25 cellular contexts compared by ENCODE assay signal in genomic region chr14:56902413-56902812, GRCh38.
"Had no signal": no experiment of that assay in that cellular context is flagged by ENCODE, and none has a peak within 500 bp of the region (broad histone marks: within the 10 kb centered on the region; RNA-seq: fewer than 3 reads in every experiment).

No MANE protein-coding gene starts in this region.

- H3K4me1 ChIP-seq: gastroesophageal sphincter, left ventricle myocardium inferior, parathyroid adenoma, thyroid gland had no signal

- ATAC-seq: activated CD4-positive, alpha-beta T cell treated with anti-CD3 and anti-CD28 coated beads for 36 hours; gastroesophageal sphincter; naive thymus-derived CD8-positive, alpha-beta T cell; right cardiac atrium had no signal

- H3K4me3 ChIP-seq: coronary artery, gastroesophageal sphincter, left ventricle myocardium inferior, thyroid gland had no signal

- DNase-seq: activated B cell treated with CpG ODN at 0.5 μM for 24 hours; activated CD4-positive, alpha-beta T cell treated with anti-CD3 and anti-CD28 coated beads for 36 hours; activated CD4-positive, alpha-beta T cell treated with anti-CD3 and anti-CD28 coated beads, Interleukin-2, amount 50 U/mL, for 4 hours; activated CD8-positive, alpha-beta memory T cell treated with anti-CD3 and anti-CD28 coated beads for 24 hours; activated CD8-positive, alpha-beta memory T cell treated with anti-CD3 and anti-CD28 coated beads, Interleukin-2, amount 50 U/mL, for 4 hours; activated naive CD4-positive, alpha-beta T cell treated with anti-CD3 and anti-CD28 coated beads for 36 hours; activated naive CD8-positive, alpha-beta T cell treated with anti-CD3 and anti-CD28 coated beads, Interleukin-2, amount 10 ng/mL, durations not matched to agents 7 days and 5 days; activated T-cell treated with anti-CD3 and anti-CD28 coated beads, Interleukin-2, amount 50 U/mL, for 24 hours; amniotic stem cell; cerebellar nuclear complex; head of caudate nucleus; left ventricle myocardium inferior; naive thymus-derived CD8-positive, alpha-beta T cell; right cardiac atrium; stimulated activated CD4-positive, alpha-beta T cell treated with anti-CD3 and anti-CD28 coated beads, Interleukin-1b, Interleukin-23, amount 100 ng/mL, for 48 hours; substantia nigra; T-helper 1 cell; T-helper 9 cell; thyroid gland had no signal

- H3K9me3 Mint-ChIP-seq: activated B cell treated with CpG ODN at 0.5 μM for 24 hours; activated naive CD4-positive, alpha-beta T cell treated with anti-CD3 and anti-CD28 coated beads for 36 hours; activated T-helper 2 cell treated with anti-CD3 and anti-CD28 coated beads, Interferon-gamma antibody, Interleukin-2, Interleukin-4, amounts not matched to agents 10 μg/mL and 5 μg/mL and 100 μg/mL, durations not matched to agents 14 hours and 24 hours and 36 hours; stimulated activated naive CD8-positive, alpha-beta T cell treated with anti-CD3 and anti-CD28 coated beads, Interleukin-15, Interleukin-2, amounts not matched to agents 100 ng/mL and 50 ng/mL, for 24 hours had no signal

- H3K27ac Mint-ChIP-seq: activated B cell treated with CpG ODN at 0.5 μM for 24 hours; activated CD4-positive, alpha-beta T cell treated with anti-CD3 and anti-CD28 coated beads for 36 hours; activated naive CD4-positive, alpha-beta T cell treated with anti-CD3 and anti-CD28 coated beads for 36 hours; activated naive CD8-positive, alpha-beta T cell treated with anti-CD3 and anti-CD28 coated beads, Interleukin-2, amount 10 ng/mL, durations not matched to agents 7 days and 5 days; activated T-cell treated with anti-CD3 and anti-CD28 coated beads, Interleukin-2, amount 50 U/mL, for 24 hours; activated T-helper 2 cell treated with anti-CD3 and anti-CD28 coated beads, Interferon-gamma antibody, Interleukin-2, Interleukin-4, amounts not matched to agents 10 μg/mL and 5 μg/mL and 100 μg/mL, durations not matched to agents 14 hours and 24 hours and 36 hours; mesothelial cell of epicardium; naive thymus-derived CD8-positive, alpha-beta T cell; stimulated activated naive CD8-positive, alpha-beta T cell treated with anti-CD3 and anti-CD28 coated beads, Interleukin-15, Interleukin-2, amounts not matched to agents 100 ng/mL and 50 ng/mL, for 24 hours had no signal

- H3K36me3 Mint-ChIP-seq: activated naive CD8-positive, alpha-beta T cell treated with anti-CD3 and anti-CD28 coated beads, Interleukin-2, amount 10 ng/mL, durations not matched to agents 7 days and 5 days; mesothelial cell of epicardium; naive thymus-derived CD8-positive, alpha-beta T cell had no signal

- H3K4me3 Mint-ChIP-seq: activated B cell treated with CpG ODN at 0.5 μM for 24 hours; activated CD4-positive, alpha-beta T cell treated with anti-CD3 and anti-CD28 coated beads for 36 hours; activated naive CD4-positive, alpha-beta T cell treated with anti-CD3 and anti-CD28 coated beads for 36 hours; activated naive CD8-positive, alpha-beta T cell treated with anti-CD3 and anti-CD28 coated beads, Interleukin-2, amount 10 ng/mL, durations not matched to agents 7 days and 5 days; activated T-cell treated with anti-CD3 and anti-CD28 coated beads, Interleukin-2, amount 50 U/mL, for 24 hours; mesothelial cell of epicardium; naive thymus-derived CD8-positive, alpha-beta T cell; stimulated activated naive CD8-positive, alpha-beta T cell treated with anti-CD3 and anti-CD28 coated beads, Interleukin-15, Interleukin-2, amounts not matched to agents 100 ng/mL and 50 ng/mL, for 24 hours had no signal

- H3K27me3 ChIP-seq: thyroid gland had no signal

- H3K36me3 ChIP-seq: gastroesophageal sphincter, left ventricle myocardium inferior, thyroid gland had no signal

- H3K4me1 Mint-ChIP-seq: activated B cell treated with CpG ODN at 0.5 μM for 24 hours; activated CD4-positive, alpha-beta T cell treated with anti-CD3 and anti-CD28 coated beads for 36 hours; activated naive CD8-positive, alpha-beta T cell treated with anti-CD3 and anti-CD28 coated beads, Interleukin-2, amount 10 ng/mL, durations not matched to agents 7 days and 5 days; mesothelial cell of epicardium; naive thymus-derived CD8-positive, alpha-beta T cell had no signal

- H3K9me3 ChIP-seq: gastroesophageal sphincter, left ventricle myocardium inferior, thyroid gland had no signal
